Comparison of ENCODE assay signal across 13 cellular contexts in genomic region chr2:60476206-60476946, GRCh38.
A peak's percentile ranks its signal among the peaks of the same experiment; 100 is the strongest.
DNase-seq lines count a peak whose midpoint lies in the region; ATAC-seq and TF ChIP-seq lines count a peak whose summit lies in the region.
"Had no signal": no experiment of that assay in that cellular context is flagged by ENCODE, and none has a peak within 500 bp of the region (broad histone marks: within the 10 kb centered on the region; RNA-seq: fewer than 3 reads in every experiment).

No MANE protein-coding gene starts in this region.

- H3K9me3 ChIP-seq in right atrium auricular region (no peaks in the 10 kb centered on the region), SJCRH30 (replicated peaks) (no peaks in the 10 kb centered on the region)

- ATAC-seq in left ventricle myocardium superior, result peak; percentile 27
- ATAC-seq in GM21360 (IDR thresholded peaks at IDR 0.05; ENCODE audit: unreplicated experiment), result no peak
- ATAC-seq: activated CD8-positive, alpha-beta T cell treated with anti-CD3 and anti-CD28 coated beads, Interleukin-2, amount 10 ng/mL, durations not matched to agents 7 days and 5 days had no signal

- in situ Hi-C loops in GM13977 (cut with MboI; ENCODE audit: low pct_unique_long_range_greater_than_20kb, low sequenced_read_pairs, unreplicated experiment), result no loop called here

- no peaks in the 10 kb centered on the region for H3K27me3 ChIP-seq in right atrium auricular region
- no peaks in the 10 kb centered on the region for H3K27me3 ChIP-seq in SJCRH30

- DNase-seq in left ventricle myocardium superior (peak; percentile 72), right atrium auricular region (ENCODE audit: low spot score) (no peak), NCI-H69 (lab: John Stamatoyannopoulos, UW) (peak; percentile 72), left kidney (ENCODE audit: low read depth, low spot score) (peak; percentile 32), T1000 (lab: John Stamatoyannopoulos, UW) (no peak), SJCRH30 (no peak), GM13977 (ENCODE audit: low spot score) (no peak)
- DNase-seq: activated CD8-positive, alpha-beta T cell treated with anti-CD3 and anti-CD28 coated beads, Interleukin-2, amount 10 ng/mL, durations not matched to agents 7 days and 5 days; anterior cingulate cortex; NCI-H2171 treated with DMSO at 0.1 percent for 48 hours had no signal

- TF ChIP-seq CTCF in right atrium auricular region (IDR thresholded peaks at IDR 0.05) (no peak), GM13977 (IDR thresholded peaks at IDR 0.05; ENCODE audit: extremely low read depth, insufficient read depth, missing control alignments) (no peak)

- H3K4me3 ChIP-seq in right atrium auricular region, result no peak overlapping the region
- no peak overlapping the region for H3K4me3 ChIP-seq in SJCRH30
- H3K4me3 ChIP-seq: SK-N-MC had no signal

- H3K27ac ChIP-seq in right atrium auricular region, result no peak overlapping the region
- no peak overlapping the region for H3K27ac ChIP-seq in SJCRH30
- H3K27ac ChIP-seq: epithelial cell of prostate, SK-N-MC had no signal

- H3K36me3 ChIP-seq in right atrium auricular region (no peaks in the 10 kb centered on the region), SJCRH30 (no peaks in the 10 kb centered on the region)

- intact Hi-C loops in left ventricle myocardium superior (cut with micrococcal nuclease), result no loop called here

- H3K4me1 ChIP-seq in right atrium auricular region, result peaks cover 0 to 17% of the 10 kb centered on the region in 2 donors
- H3K4me1 ChIP-seq in SJCRH30, result no peaks in the 10 kb centered on the region

Comparison
In these comparisons a context has a peak if more than half of its experiments do, and no peak if none do; other contexts are left out.
1. DNase-seq: peak in left ventricle myocardium superior (single experiment), NCI-H69 (single experiment) and left kidney (single experiment); none in right atrium auricular region (single experiment), T1000 (single experiment), SJCRH30 (0 of 2) and GM13977 (single experiment).